Comparison of ENCODE assay signal across 9 cellular contexts in genomic region chr5:69517763-69518212, GRCh38. TPM values are rescaled to one million over a fixed set of nuclear protein-coding genes. Genes with fewer than 3 reads are reported as not detected.
A peak's percentile ranks its signal among the peaks of the same experiment; 100 is the strongest.
DNase-seq lines count a peak whose midpoint lies in the region; ATAC-seq and TF ChIP-seq lines count a peak whose summit lies in the region.
"Had no signal": no experiment of that assay in that cellular context is flagged by ENCODE, and none has a peak within 500 bp of the region (broad histone marks: within the 10 kb centered on the region; RNA-seq: fewer than 3 reads in every experiment).

No MANE protein-coding gene starts in this region.

- ATAC-seq in Panc1 (peak; percentile 81), HG03159 (IDR thresholded peaks at IDR 0.05; ENCODE audit: unreplicated experiment) (no peak)

- POLR2A ChIA-PET in Panc1 (lab: Charles Lee), result interaction anchor here (0.7 kb wide), 1 partner anchor 16 kb away, joined by 5 read pairs; no protein-coding TSS in a partner anchor

- TF ChIP-seq CTCF in Panc1 (IDR thresholded peaks at IDR 0.05) (no peak), fibroblast of lung (conservative IDR thresholded peaks at IDR 0.05 in 1 of 2, IDR thresholded peaks at IDR 0.05 in 1 of 2; ENCODE audit: low read depth in 1 of 2, low read length in 2 of 2) (no peak)

- H3K36me3 ChIP-seq in Panc1 (ENCODE audit: control insufficient read depth, insufficient read depth, low read length), result no peaks in the 10 kb centered on the region
- no peaks in the 10 kb centered on the region for H3K36me3 ChIP-seq in fibroblast of lung (ENCODE audit: control insufficient read depth, insufficient read depth, low read length)

- CTCF ChIA-PET in Panc1 (lab: Charles Lee), result no interaction called here

- in situ Hi-C loops in Panc1 (cut with HindIII; ENCODE audit: low pct_unique_long_range_greater_than_20kb, low sequenced_read_pairs) (no loop called here), G401 (cut with HindIII; ENCODE audit: low sequenced_read_pairs) (no loop called here)

- H3K9ac ChIP-seq in fibroblast of lung (ENCODE audit: insufficient read depth, low read length), result no peak overlapping the region

- H3K27ac ChIP-seq in Panc1 (ENCODE audit: low read length) (peak overlapping the region; percentile 73), fibroblast of lung (ENCODE audit: insufficient read depth, low read length) (no peak overlapping the region)

- DNase-seq in LHCN-M2 (ENCODE audit: low read depth), result peak; percentile 56
- DNase-seq in Panc1 (ENCODE audit: low read depth, low spot score), result peak; percentile 75
- peak; percentile 59 to 73 for DNase-seq in fibroblast of lung (ENCODE audit: low read depth in 2 of 2)
- peak; percentile 95 for DNase-seq in renal cortical epithelial cell (ENCODE audit: low read depth)
- DNase-seq in activated naive CD4-positive, alpha-beta T cell treated with Interleukin-2 at 50 U/mL for 16 hours, result no peak
- no peak for DNase-seq in activated CD8-positive, alpha-beta memory T cell treated with anti-CD3 and anti-CD28 coated beads, Interleukin-2, amount 50 U/mL, for 48 hours
- DNase-seq in G401 (ENCODE audit: low spot score), result no peak
- DNase-seq: NCI-H1694 had no signal

- H3K79me2 ChIP-seq in fibroblast of lung (ENCODE audit: control insufficient read depth, insufficient read depth, low read length), result no peaks in the 10 kb centered on the region

- H3K4me1 ChIP-seq in Panc1 (ENCODE audit: control insufficient read depth, insufficient read depth, low read length) (peaks cover 69% of the 10 kb centered on the region), fibroblast of lung (ENCODE audit: control insufficient read depth, extremely low read depth, insufficient read depth, low read length) (peaks cover 3% of the 10 kb centered on the region)

- H3K4me2 ChIP-seq in fibroblast of lung (ENCODE audit: extremely low read depth, insufficient read depth, low read length), result no peak overlapping the region

- no peak overlapping the region for H2AFZ ChIP-seq in fibroblast of lung (ENCODE audit: low read length)

- H4K20me1 ChIP-seq in fibroblast of lung (ENCODE audit: control insufficient read depth, extremely low read depth, insufficient read depth, low read length), result no peaks in the 10 kb centered on the region

- H3K4me3 ChIP-seq in Panc1 (ENCODE audit: low read depth in 2 of 2, low read length in 2 of 2) (no peak overlapping the region), fibroblast of lung (replicated peaks in 1 of 4; ENCODE audit: control extremely low read depth in 1 of 4, insufficient read depth in 1 of 4, low read depth in 3 of 4, low read length in 4 of 4) (no peak overlapping the region)

- H3K27me3 ChIP-seq in Panc1 (ENCODE audit: control insufficient read depth, insufficient read depth, low read length), result no peaks in the 10 kb centered on the region
- H3K27me3 ChIP-seq in fibroblast of lung (ENCODE audit: control insufficient read depth, insufficient read depth, low read length), result no peaks in the 10 kb centered on the region

- H3K9me3 ChIP-seq in Panc1 (ENCODE audit: control insufficient read depth, insufficient read depth, low read depth, low read length) (no peaks in the 10 kb centered on the region), fibroblast of lung (ENCODE audit: control insufficient read depth, insufficient read depth, low read depth, low read length) (no peaks in the 10 kb centered on the region)

- BruUV-seq in Panc1 (replicated peaks; lab: Mats Ljungman, UMichigan), result no TSS peak

- intact Hi-C loops in Panc1 (cut with micrococcal nuclease; ENCODE audit: unreplicated experiment), result no loop called here

RNA-seq across cellular contexts. Expression of gene OCLN, which starts 25.2 kb away (rescaled TPM):
- 0.06 TPM in 2 replicates for total RNA-seq in LHCN-M2 (2014; rRNA removed)
- 0.04 TPM for polyA plus RNA-seq in LHCN-M2 (2012)
- 102 TPM for total RNA-seq in Panc1 (2021; ENCODE audit: unreplicated experiment)
- polyA plus RNA-seq in Panc1 (2012; ENCODE audit: insufficient read length), result 27.5 TPM
- total RNA-seq in fibroblast of lung, result 2.3 and 7.8 TPM in 2 replicates
- polyA plus RNA-seq in fibroblast of lung, result 2.7 and 3.1 TPM in 2 replicates
- polyA plus RNA-seq in fibroblast of lung (2012), result 1.1 and 1.3 TPM in 2 replicates
- polyA minus RNA-seq in fibroblast of lung (ENCODE audit: low replicate concordance), result 0.07 and 2.1 TPM in 2 replicates
- 63.4 and 66.1 TPM in 2 replicates for total RNA-seq in renal cortical epithelial cell
- total RNA-seq in G401 (2014; rRNA removed; shearing (Covaris generic)), result 3.3 and 7.8 TPM in 2 replicates

RNA-seq across cellular contexts. Expression of gene GTF2H2C, which starts 42.2 kb away (rescaled TPM):
- total RNA-seq in LHCN-M2 (2014; rRNA removed) (27.1 and 30.5 TPM in 2 replicates), Panc1 (2021; ENCODE audit: unreplicated experiment) (46.3 TPM), fibroblast of lung (36.2 and 43.8 TPM in 2 replicates), renal cortical epithelial cell (61.8 and 76.6 TPM in 2 replicates)
- 13.9 TPM for polyA plus RNA-seq in LHCN-M2 (2012)
- polyA plus RNA-seq in Panc1 (2012; ENCODE audit: insufficient read length), result 23.7 TPM
- 24.1 and 34.4 TPM in 2 replicates for polyA plus RNA-seq in fibroblast of lung
- polyA plus RNA-seq in fibroblast of lung (2012), result 20.7 and 29.1 TPM in 2 replicates
- 14.2 and 15.7 TPM in 2 replicates for polyA minus RNA-seq in fibroblast of lung (ENCODE audit: low replicate concordance)
- 57.7 and 61.5 TPM in 2 replicates for total RNA-seq in G401 (2014; rRNA removed; shearing (Covaris generic))

Comparison
In these comparisons a context has a peak if more than half of its experiments do, and no peak if none do; other contexts are left out.
1. DNase-seq: peak in LHCN-M2 (single experiment), Panc1 (single experiment), fibroblast of lung (2 of 2) and renal cortical epithelial cell (single experiment); none in activated naive CD4-positive, alpha-beta T cell treated with Interleukin-2 at 50 U/mL for 16 hours (single experiment), activated CD8-positive, alpha-beta memory T cell treated with anti-CD3 and anti-CD28 coated beads, Interleukin-2, amount 50 U/mL, for 48 hours (single experiment) and G401 (single experiment).